ENCODE assay signal across 14 cellular contexts in the genomic region with DNA sequence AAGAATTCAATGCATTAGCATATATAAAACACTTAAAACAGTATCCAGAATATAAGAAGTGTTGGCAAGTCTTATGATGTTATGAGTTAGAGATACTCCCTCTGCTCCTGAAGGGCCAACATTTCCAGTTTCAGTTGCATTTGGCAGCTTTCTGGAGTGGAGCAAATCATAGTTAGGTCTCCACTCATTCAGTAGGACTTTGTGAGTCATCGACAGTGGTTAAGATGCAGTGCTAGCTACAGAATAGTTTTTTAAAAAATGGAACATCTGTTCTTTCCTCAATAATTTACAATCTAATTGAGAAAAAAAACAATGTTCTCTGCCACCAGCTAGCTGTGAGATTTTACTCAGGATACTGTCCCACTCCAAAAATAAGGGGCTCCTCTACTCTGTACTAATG.
A peak's percentile ranks its signal among the peaks of the same experiment; 100 is the strongest.
DNase-seq lines count a peak whose midpoint lies in the region; ATAC-seq lines count a peak whose summit lies in the region.
"Had no signal": no experiment of that assay in that cellular context is flagged by ENCODE, and none has a peak within 500 bp of the region (broad histone marks: within the 10 kb centered on the region; RNA-seq: fewer than 3 reads in every experiment).

No MANE protein-coding gene starts in this region.

- ATAC-seq in activated T-helper 17 cell treated with anti-CD3 and anti-CD28 coated beads, Interleukin-2, amount 50 U/mL, for 72 hours (replicated peaks), result peak; percentile 63
- no peak for ATAC-seq in HG03460 (IDR thresholded peaks at IDR 0.05; ENCODE audit: unreplicated experiment)
- no peak for ATAC-seq in GM18873 (IDR thresholded peaks at IDR 0.05; ENCODE audit: low FRiP score, unreplicated experiment)
- no peak for ATAC-seq in T-helper 17 cell

- H3K4me3 Mint-ChIP-seq in activated T-helper 17 cell treated with anti-CD3 and anti-CD28 coated beads, Interleukin-2, amount 50 U/mL, for 72 hours, result no peak overlapping the region
- no peak overlapping the region for H3K4me3 Mint-ChIP-seq in T-helper 17 cell
- H3K4me3 Mint-ChIP-seq: CD14-positive monocyte had no signal

- DNase-seq in AG08395 (ENCODE audit: low spot score) (peak; percentile 86), H4 (ENCODE audit: low spot score) (peak; percentile 32), glomerular visceral epithelial cell (ENCODE audit: extremely low spot score) (peak; percentile 42), Kasumi-1 (lab: John Stamatoyannopoulos, UW) (no peak), T-helper 17 cell (no peak)
- DNase-seq: hypothalamus, NCI-H1092 treated with DMSO at 0.1 percent for 48 hours, NCI-H524 treated with DMSO at 0.1 percent for 48 hours, occipital lobe, Right ventricle myocardium superior had no signal

- no peaks in the 10 kb centered on the region for H3K9me3 Mint-ChIP-seq in activated T-helper 17 cell treated with anti-CD3 and anti-CD28 coated beads, Interleukin-2, amount 50 U/mL, for 72 hours

- no peaks in the 10 kb centered on the region for H3K4me1 Mint-ChIP-seq in activated T-helper 17 cell treated with anti-CD3 and anti-CD28 coated beads, Interleukin-2, amount 50 U/mL, for 72 hours
- no peaks in the 10 kb centered on the region for H3K4me1 Mint-ChIP-seq in T-helper 17 cell
- H3K4me1 Mint-ChIP-seq: CD14-positive monocyte had no signal

- no peak overlapping the region for H3K27ac Mint-ChIP-seq in activated T-helper 17 cell treated with anti-CD3 and anti-CD28 coated beads, Interleukin-2, amount 50 U/mL, for 72 hours
- no peak overlapping the region for H3K27ac Mint-ChIP-seq in T-helper 17 cell
- H3K27ac Mint-ChIP-seq: CD14-positive monocyte had no signal

- H3K36me3 Mint-ChIP-seq in activated T-helper 17 cell treated with anti-CD3 and anti-CD28 coated beads, Interleukin-2, amount 50 U/mL, for 72 hours (ENCODE audit: low read depth), result no peaks in the 10 kb centered on the region
- H3K36me3 Mint-ChIP-seq in T-helper 17 cell (ENCODE audit: low read depth), result no peaks in the 10 kb centered on the region
- H3K36me3 Mint-ChIP-seq: CD14-positive monocyte had no signal

- no peaks in the 10 kb centered on the region for H3K9me3 ChIP-seq in T-helper 17 cell (ENCODE audit: control insufficient read depth, low read length, poor library complexity, severe bottlenecking)

- peaks cover 7% of the 10 kb centered on the region for H3K27me3 Mint-ChIP-seq in activated T-helper 17 cell treated with anti-CD3 and anti-CD28 coated beads, Interleukin-2, amount 50 U/mL, for 72 hours
- H3K27me3 Mint-ChIP-seq in T-helper 17 cell, result peaks cover 8% of the 10 kb centered on the region

Comparison
In these comparisons a context has a peak if more than half of its experiments do, and no peak if none do; other contexts are left out.
1. DNase-seq: peak in AG08395 (single experiment), H4 (single experiment) and glomerular visceral epithelial cell (single experiment); none in Kasumi-1 (0 of 2) and T-helper 17 cell (0 of 3).